1 cellular context compared by ENCODE assay signal in the genomic region with DNA sequence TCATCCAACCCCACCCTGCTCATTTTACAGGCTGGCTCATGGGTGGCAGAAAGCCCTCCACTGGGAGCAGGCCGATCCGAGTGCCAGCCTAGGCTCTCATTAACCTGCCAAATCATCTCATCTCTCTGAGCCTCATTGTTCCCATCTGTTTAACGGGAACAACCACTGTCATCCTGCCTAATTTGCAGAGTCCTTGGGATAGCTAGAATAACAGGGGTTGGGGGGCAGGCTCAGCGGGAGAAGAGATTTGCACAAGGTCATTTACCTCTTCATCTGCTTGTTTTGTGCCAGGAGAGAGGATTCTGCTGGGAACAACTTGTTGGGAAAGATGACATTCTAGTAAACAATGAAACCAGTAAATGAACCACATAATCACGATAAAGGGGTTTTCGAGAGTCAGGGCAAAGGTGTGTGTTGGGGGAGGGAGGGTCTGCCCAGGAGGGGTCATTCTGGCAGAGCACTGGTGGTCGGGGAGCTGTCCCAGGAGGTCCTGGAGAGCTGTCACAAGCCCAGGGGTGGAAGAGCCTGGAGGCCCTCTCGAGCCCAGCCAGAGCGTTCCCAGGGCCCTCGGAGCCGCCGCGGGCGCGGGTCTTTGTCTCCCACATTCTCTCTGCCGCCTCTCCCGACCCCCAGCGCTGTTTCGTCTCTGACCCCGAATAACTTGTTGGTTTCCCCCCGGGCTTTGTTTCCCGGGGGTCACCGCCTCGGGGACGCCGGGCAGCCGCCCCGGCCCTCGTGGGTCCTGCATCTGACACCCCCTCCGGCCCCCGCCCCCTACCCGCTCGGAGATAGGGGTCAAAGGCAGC.
TF ChIP-seq lines count a peak whose summit lies in the region.

No MANE protein-coding gene starts in this region.

TF ChIP-seq in HEK293, 187 proteins besides CTCF, POLR2A, EP300 and RAD21 (continued from another document):
- peak; percentile 92 for TF ChIP-seq ZBTB11 (tag by site-specific recombination; conservative IDR thresholded peaks at IDR 0.05; ENCODE audit: low read depth)
- TF ChIP-seq, protein P1, sequence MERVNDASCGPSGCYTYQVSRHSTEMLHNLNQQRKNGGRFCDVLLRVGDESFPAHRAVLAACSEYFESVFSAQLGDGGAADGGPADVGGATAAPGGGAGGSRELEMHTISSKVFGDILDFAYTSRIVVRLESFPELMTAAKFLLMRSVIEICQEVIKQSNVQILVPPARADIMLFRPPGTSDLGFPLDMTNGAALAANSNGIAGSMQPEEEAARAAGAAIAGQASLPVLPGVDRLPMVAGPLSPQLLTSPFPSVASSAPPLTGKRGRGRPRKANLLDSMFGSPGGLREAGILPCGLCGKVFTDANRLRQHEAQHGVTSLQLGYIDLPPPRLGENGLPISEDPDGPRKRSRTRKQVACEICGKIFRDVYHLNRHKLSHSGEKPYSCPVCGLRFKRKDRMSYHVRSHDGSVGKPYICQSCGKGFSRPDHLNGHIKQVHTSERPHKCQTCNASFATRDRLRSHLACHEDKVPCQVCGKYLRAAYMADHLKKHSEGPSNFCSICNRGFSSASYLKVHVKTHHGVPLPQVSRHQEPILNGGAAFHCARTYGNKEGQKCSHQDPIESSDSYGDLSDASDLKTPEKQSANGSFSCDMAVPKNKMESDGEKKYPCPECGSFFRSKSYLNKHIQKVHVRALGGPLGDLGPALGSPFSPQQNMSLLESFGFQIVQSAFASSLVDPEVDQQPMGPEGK (tag by site-specific recombination; IDR thresholded peaks at IDR 0.05) = peak; percentile 96
- TF ChIP-seq ZNF623 (tag by site-specific recombination; IDR thresholded peaks at IDR 0.05) = no peak
- TF ChIP-seq BCL6B (tag by site-specific recombination; IDR thresholded peaks at IDR 0.05) = no peak
- TF ChIP-seq ZFP3 (tag by site-specific recombination; IDR thresholded peaks at IDR 0.05; ENCODE audit: low read depth) = no peak
- no peak for TF ChIP-seq FEZF1 (tag by site-specific recombination; IDR thresholded peaks at IDR 0.05)
- no peak for TF ChIP-seq ZNF629 (tag by site-specific recombination; IDR thresholded peaks at IDR 0.05)
- no peak for TF ChIP-seq ZNF433 (tag by site-specific recombination; IDR thresholded peaks at IDR 0.05; ENCODE audit: low read depth)
- TF ChIP-seq ZEB2 (tag by site-specific recombination; IDR thresholded peaks at IDR 0.05) = peak; percentile 32; the same call in 1 of the 2 replicates
- no peak for TF ChIP-seq ZNF266 (tag by site-specific recombination; IDR thresholded peaks at IDR 0.05; ENCODE audit: low read depth)
- no peak for TF ChIP-seq ZNF239 (tag by site-specific recombination; IDR thresholded peaks at IDR 0.05)
- TF ChIP-seq ZNF280C (tag by site-specific recombination; IDR thresholded peaks at IDR 0.05) = no peak
- no peak for TF ChIP-seq TRIM28 (IDR thresholded peaks at IDR 0.05; ENCODE audit: borderline replicate concordance, low read length)
- no peak for TF ChIP-seq ZNF274 (IDR thresholded peaks at IDR 0.05; ENCODE audit: low read length)
- no peak for TF ChIP-seq ZNF274 (tag by site-specific recombination; IDR thresholded peaks at IDR 0.05; ENCODE audit: borderline replicate concordance)
- 0 out of 2 replicates have a peak, but pooled peaks have one; percentile 5 for TF ChIP-seq IKZF3 (tag by site-specific recombination; IDR thresholded peaks at IDR 0.05)
- no peak for TF ChIP-seq ZNF202 (tag by site-specific recombination; IDR thresholded peaks at IDR 0.05; ENCODE audit: borderline replicate concordance)
- TF ChIP-seq ZNF639 (tag by site-specific recombination; IDR thresholded peaks at IDR 0.05) = no peak
- TF ChIP-seq, protein P2, sequence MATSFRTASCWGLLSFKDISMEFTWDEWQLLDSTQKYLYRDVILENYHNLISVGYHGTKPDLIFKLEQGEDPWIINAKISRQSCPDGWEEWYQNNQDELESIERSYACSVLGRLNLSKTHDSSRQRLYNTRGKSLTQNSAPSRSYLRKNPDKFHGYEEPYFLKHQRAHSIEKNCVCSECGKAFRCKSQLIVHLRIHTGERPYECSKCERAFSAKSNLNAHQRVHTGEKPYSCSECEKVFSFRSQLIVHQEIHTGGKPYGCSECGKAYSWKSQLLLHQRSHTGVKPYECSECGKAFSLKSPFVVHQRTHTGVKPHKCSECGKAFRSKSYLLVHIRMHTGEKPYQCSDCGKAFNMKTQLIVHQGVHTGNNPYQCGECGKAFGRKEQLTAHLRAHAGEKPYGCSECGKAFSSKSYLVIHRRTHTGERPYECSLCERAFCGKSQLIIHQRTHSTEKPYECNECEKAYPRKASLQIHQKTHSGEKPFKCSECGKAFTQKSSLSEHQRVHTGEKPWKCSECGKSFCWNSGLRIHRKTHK (tag by site-specific recombination; IDR thresholded peaks at IDR 0.05) = no peak
- TF ChIP-seq SCRT1 (tag by site-specific recombination; IDR thresholded peaks at IDR 0.05; ENCODE audit: borderline replicate concordance) = no peak; the same call in 1 of the 2 replicates
- no peak for TF ChIP-seq ZNF423 (tag by site-specific recombination; IDR thresholded peaks at IDR 0.05)
- peak; percentile 52 for TF ChIP-seq ZNF341 (tag by site-specific recombination; IDR thresholded peaks at IDR 0.05; ENCODE audit: low read depth)
- no peak for TF ChIP-seq ZNF148 (tag by site-specific recombination; IDR thresholded peaks at IDR 0.05; ENCODE audit: borderline replicate concordance)
- no peak for TF ChIP-seq ZNF10 (tag by site-specific recombination; IDR thresholded peaks at IDR 0.05)
- TF ChIP-seq, protein P3, sequence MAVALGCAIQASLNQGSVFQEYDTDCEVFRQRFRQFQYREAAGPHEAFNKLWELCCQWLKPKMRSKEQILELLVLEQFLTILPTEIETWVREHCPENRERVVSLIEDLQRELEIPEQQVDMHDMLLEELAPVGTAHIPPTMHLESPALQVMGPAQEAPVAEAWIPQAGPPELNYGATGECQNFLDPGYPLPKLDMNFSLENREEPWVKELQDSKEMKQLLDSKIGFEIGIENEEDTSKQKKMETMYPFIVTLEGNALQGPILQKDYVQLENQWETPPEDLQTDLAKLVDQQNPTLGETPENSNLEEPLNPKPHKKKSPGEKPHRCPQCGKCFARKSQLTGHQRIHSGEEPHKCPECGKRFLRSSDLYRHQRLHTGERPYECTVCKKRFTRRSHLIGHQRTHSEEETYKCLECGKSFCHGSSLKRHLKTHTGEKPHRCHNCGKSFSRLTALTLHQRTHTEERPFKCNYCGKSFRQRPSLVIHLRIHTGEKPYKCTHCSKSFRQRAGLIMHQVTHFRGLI (tag by site-specific recombination; IDR thresholded peaks at IDR 0.05) = peak; percentile 35; the same call in 1 of the 2 replicates
- TF ChIP-seq ZNF837 (tag by site-specific recombination; IDR thresholded peaks at IDR 0.05) = no peak
TF ChIP-seq in HEK293: peak in this region for 10.
